ENCODE assay signal across 8 cellular contexts in the genomic region with DNA sequence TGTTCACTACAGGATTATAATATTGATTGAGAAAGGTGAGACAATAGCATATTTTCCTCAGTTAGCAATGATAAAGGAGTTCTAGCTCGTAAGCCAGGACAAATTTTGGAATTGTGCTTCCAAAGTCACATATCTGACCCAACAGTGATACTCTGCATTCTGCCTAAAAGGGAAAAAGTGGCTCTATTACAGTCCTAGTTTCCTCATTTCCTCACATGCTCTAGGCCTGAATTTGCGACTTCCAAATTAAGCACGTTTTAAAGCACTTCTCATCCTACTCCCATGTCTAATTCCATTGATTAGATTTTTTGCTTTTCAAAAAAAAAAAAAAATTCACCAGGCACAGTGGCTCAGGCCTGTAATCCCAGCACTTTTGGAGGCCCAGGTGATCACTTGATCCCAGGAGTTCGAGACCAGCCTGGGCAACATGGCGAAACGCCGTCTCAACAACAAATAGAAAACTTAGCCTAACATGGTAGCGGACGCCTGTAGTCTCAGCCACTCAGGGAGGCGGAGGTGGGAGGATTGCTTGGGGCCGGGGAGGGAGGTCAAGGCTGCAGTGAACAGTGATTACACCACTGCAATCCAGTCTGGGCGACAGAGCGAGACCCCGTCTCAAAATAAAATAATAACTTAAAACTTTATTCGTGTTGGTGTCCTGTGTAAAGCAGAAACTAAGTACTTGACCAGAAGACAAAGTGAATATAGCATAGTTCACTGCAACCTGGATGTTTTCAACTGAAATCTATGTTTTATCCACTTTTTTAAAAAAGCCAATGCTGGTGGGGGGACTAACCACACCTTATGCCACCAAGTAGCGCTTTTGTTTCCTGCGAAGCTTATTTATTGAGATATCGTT. TPM values are rescaled to one million over a fixed set of nuclear protein-coding genes. Genes with fewer than 3 reads are reported as not detected.
DNase-seq lines count a peak whose midpoint lies in the region; FAIRE-seq and TF ChIP-seq lines count a peak whose summit lies in the region.

No MANE protein-coding gene starts in this region.

- H3K9me3 ChIP-seq in PC-9 (ENCODE audit: insufficient read depth, low read depth) (no peaks in the 10 kb centered on the region), endothelial cell of umbilical vein (replicated peaks; ENCODE audit: control insufficient read depth, insufficient read depth, low read length) (no peaks in the 10 kb centered on the region), ovary (no peaks in the 10 kb centered on the region)

- no peaks in the 10 kb centered on the region for H3K9me2 ChIP-seq in PC-9 (ENCODE audit: insufficient read depth)

- peak; percentile 43 for FAIRE-seq in endothelial cell of umbilical vein (lab: Jason Lieb, UNC)

- H3K4me2 ChIP-seq in PC-9 (peak overlapping the region; percentile 90), endothelial cell of umbilical vein (ENCODE audit: insufficient read depth, low read length) (peak overlapping the region; percentile 49)

- H3K9ac ChIP-seq in endothelial cell of umbilical vein (replicated peaks; ENCODE audit: extremely low read depth, insufficient read depth, low read length): peak overlapping the region; percentile 75

- H3K36me3 ChIP-seq in PC-9 (ENCODE audit: low read depth) (no peaks in the 10 kb centered on the region), endothelial cell of umbilical vein (ENCODE audit: control insufficient read depth in 2 of 2, extremely low read depth in 1 of 2, insufficient read depth in 2 of 2, low read length in 2 of 2) (no peaks in the 10 kb centered on the region), ovary (no peaks in the 10 kb centered on the region)

- H3K27me3 ChIP-seq in PC-9 (ENCODE audit: insufficient read depth, low read depth) (no peaks in the 10 kb centered on the region), endothelial cell of umbilical vein (ENCODE audit: control insufficient read depth in 2 of 2, insufficient read depth in 2 of 2, low read length in 2 of 2) (no peaks in the 10 kb centered on the region), ovary (no peaks in the 10 kb centered on the region)

- DNase-seq in SHP77 (lab: John Stamatoyannopoulos, UW): peak; percentile 16 to 38
- DNase-seq in SHP77 treated with DMSO at 0.1 percent for 48 hours (lab: John Stamatoyannopoulos, UW): no peak
- DNase-seq in PC-9: no peak
- no peak for DNase-seq in endothelial cell of umbilical vein (ENCODE audit: low read depth, low spot score)
- peak in 3 of 5 donors; percentile 32 to 51 (median 33) for DNase-seq in ovary
- no peak for DNase-seq in activated CD4-positive, CD25-positive, alpha-beta regulatory T cell (lab: John Stamatoyannopoulos, UW)
- DNase-seq in OCI-M2 (lab: John Stamatoyannopoulos, UW; ENCODE audit: unreplicated experiment): no peak
- no peak for DNase-seq in dedifferentiated amniotic fluid mesenchymal stem cell (ENCODE audit: extremely low spot score)

- TF ChIP-seq CTCF in PC-9 (conservative IDR thresholded peaks at IDR 0.05): no peak
- no peak for TF ChIP-seq CTCF in endothelial cell of umbilical vein (IDR thresholded peaks at IDR 0.05; ENCODE audit: extremely low read depth in 1 of 2, insufficient read depth in 1 of 2, low read depth in 1 of 2, low read length in 2 of 2)
- TF ChIP-seq CTCF in ovary (IDR thresholded peaks at IDR 0.05): no peak

- peak overlapping the region; percentile 85 for H3K4me3 ChIP-seq in PC-9
- H3K4me3 ChIP-seq in endothelial cell of umbilical vein (replicated peaks in 1 of 3; ENCODE audit: insufficient read depth in 1 of 3, low read depth in 1 of 3, low read length in 3 of 3): peak overlapping the region; percentile 47 to 89 (median 68)
- peak overlapping the region; percentile 96 for H3K4me3 ChIP-seq in ovary

- BruUV-seq in PC-9 (replicated peaks; lab: Mats Ljungman, UMichigan): no TSS peak
- BruUV-seq in endothelial cell of umbilical vein (replicated peaks; lab: Mats Ljungman, UMichigan): no TSS peak

- H3F3A ChIP-seq in PC-9 (ENCODE audit: insufficient read depth, low read depth): peaks cover 18% of the 10 kb centered on the region

- peak overlapping the region; percentile 99 for H2AFZ ChIP-seq in PC-9
- H2AFZ ChIP-seq in endothelial cell of umbilical vein (ENCODE audit: low read depth, low read length): peak overlapping the region; percentile 60

- dilution Hi-C loops in endothelial cell of umbilical vein (cut with MboI; ENCODE audit: extremely low pct_ligation_motif_present, low sequenced_read_pairs): no loop called here

- TF ChIP-seq POLR2A in endothelial cell of umbilical vein (IDR thresholded peaks at IDR 0.05; ENCODE audit: low read depth, low read length): no peak
- no peak for TF ChIP-seq POLR2A in ovary (IDR thresholded peaks at IDR 0.05)

- H3K4me1 ChIP-seq in PC-9 (replicated peaks; ENCODE audit: insufficient read depth) (peaks cover 8% of the 10 kb centered on the region), endothelial cell of umbilical vein (ENCODE audit: control insufficient read depth, extremely low read depth, insufficient read depth, low read length) (no peaks in the 10 kb centered on the region), ovary (ENCODE audit: insufficient read depth) (peaks cover 3% of the 10 kb centered on the region)

- H4K20me1 ChIP-seq in PC-9 (ENCODE audit: insufficient read depth): 0 out of 2 replicates have a peak, but pooled peaks cover 5% of the 10 kb centered on the region
- H4K20me1 ChIP-seq in endothelial cell of umbilical vein (replicated peaks; ENCODE audit: control insufficient read depth, extremely low read depth, insufficient read depth, low read length): no peaks in the 10 kb centered on the region

- TF ChIP-seq EP300 in ovary (IDR thresholded peaks at IDR 0.05): no peak

- peak overlapping the region; percentile 94 for H3K27ac ChIP-seq in PC-9
- no peak overlapping the region for H3K27ac ChIP-seq in endothelial cell of umbilical vein (ENCODE audit: insufficient read depth, low read depth, low read length)
- peak overlapping the region in 1 of 2 donors; percentile 93 for H3K27ac ChIP-seq in ovary

- intact Hi-C loops in PC-9 (cut with micrococcal nuclease; ENCODE audit: unreplicated experiment) (no loop called here), endothelial cell of umbilical vein (cut with micrococcal nuclease) (no loop called here), ovary (cut with DNase I) (no loop called here)

- WGBS in ovary, 3 donors: 22 to 48% (median 29%) methylated on average over 18 of the region's 18 CpGs

- H3K9me1 ChIP-seq in endothelial cell of umbilical vein (replicated peaks; ENCODE audit: control insufficient read depth, extremely low read depth, insufficient read depth, low read length): no peaks in the 10 kb centered on the region

- POLR2A ChIA-PET in PC-9 (lab: Charles Lee; ENCODE audit: unreplicated experiment) (no interaction called here), endothelial cell of umbilical vein (lab: Charles Lee) (no interaction called here)

- peaks cover 57% of the 10 kb centered on the region for H3K79me2 ChIP-seq in PC-9 (ENCODE audit: low read depth)
- H3K79me2 ChIP-seq in endothelial cell of umbilical vein (ENCODE audit: control insufficient read depth, insufficient read depth, low read length): peaks cover 44% of the 10 kb centered on the region

- CTCF ChIA-PET in PC-9 (lab: Charles Lee): no interaction called here
- CTCF ChIA-PET in endothelial cell of umbilical vein (lab: Charles Lee): interaction anchor here (2.8 to 2.9 kb wide), 3 partner anchors 12 to 404 kb away, joined by 55 to 63 read pairs (median 55); partner anchors contain the start of gene SNRPD1

TF ChIP-seq in endothelial cell of umbilical vein, 7 proteins besides CTCF, POLR2A, EP300 and RAD21:
- TF ChIP-seq JUN (IDR thresholded peaks at IDR 0.05; ENCODE audit: borderline replicate concordance, insufficient read depth, insufficient read length, low read depth): no peak
- no peak for TF ChIP-seq POLR2AphosphoS5 (IDR thresholded peaks at IDR 0.05; ENCODE audit: insufficient read depth, low read depth, low read length)
- no peak for TF ChIP-seq MYC (IDR thresholded peaks at IDR 0.05; ENCODE audit: low read depth, low read length)
- TF ChIP-seq EZH2 (IDR thresholded peaks at IDR 0.05; ENCODE audit: borderline replicate concordance, low read depth, low read length, severe bottlenecking): no peak
- TF ChIP-seq FOS (IDR thresholded peaks at IDR 0.05; ENCODE audit: borderline replicate concordance, insufficient read depth, low read length): no peak
- no peak for TF ChIP-seq GATA2 (IDR thresholded peaks at IDR 0.05; ENCODE audit: insufficient read depth, insufficient read length, low read depth, low read length)
- TF ChIP-seq, protein P1, sequence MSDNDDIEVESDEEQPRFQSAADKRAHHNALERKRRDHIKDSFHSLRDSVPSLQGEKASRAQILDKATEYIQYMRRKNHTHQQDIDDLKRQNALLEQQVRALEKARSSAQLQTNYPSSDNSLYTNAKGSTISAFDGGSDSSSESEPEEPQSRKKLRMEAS (IDR thresholded peaks at IDR 0.05; ENCODE audit: insufficient read depth, insufficient read length): no peak
TF ChIP-seq in endothelial cell of umbilical vein: peak in this region for 0.

RNA-seq across cellular contexts. Expression of gene ESCO1, which starts 1.5 kb away (rescaled TPM):
- 10.8 and 11.3 TPM in 2 replicates for total RNA-seq in PC-9 (2021)
- total RNA-seq in endothelial cell of umbilical vein: 9.1 and 12.0 TPM in 2 replicates
- 1.3 and 2.1 TPM in 2 replicates for polyA plus RNA-seq in endothelial cell of umbilical vein
- 2.7 and 3.2 TPM in 2 replicates for polyA plus RNA-seq in endothelial cell of umbilical vein (2011; cell fraction: cytosol; rRNA removed)
- polyA plus RNA-seq in endothelial cell of umbilical vein (2011; cell fraction: nucleus; rRNA removed): 5.1 and 7.2 TPM in 2 replicates
- polyA plus RNA-seq in endothelial cell of umbilical vein (2012): 5.1 and 7.5 TPM in 2 replicates
- 2.5 and 3.1 TPM in 2 replicates for polyA minus RNA-seq in endothelial cell of umbilical vein
- 7.6 TPM for polyA minus RNA-seq in endothelial cell of umbilical vein (2011; cell fraction: cytosol; rRNA and poly(A)+ RNA removed)
- polyA minus RNA-seq in endothelial cell of umbilical vein (2011; cell fraction: nucleus; rRNA and poly(A)+ RNA removed): 9.9 and 10.8 TPM in 2 replicates
- total RNA-seq in ovary: 10 to 100 TPM; 10.9 to 21.3 (median 16.9) TPM
- polyA plus RNA-seq in ovary: 10 to 100 TPM in 1 of 2 donors, 1 to 10 TPM in 1; 8.1 to 12.2 TPM

RNA-seq across cellular contexts. Expression of gene SNRPD1, which starts 13.2 kb away (rescaled TPM):
- 56.0 and 57.6 TPM in 2 replicates for total RNA-seq in PC-9 (2021)
- total RNA-seq in endothelial cell of umbilical vein: 91.6 and 97.3 TPM in 2 replicates
- 9.1 and 16.6 TPM in 2 replicates for polyA plus RNA-seq in endothelial cell of umbilical vein
- 25.7 and 35.3 TPM in 2 replicates for polyA plus RNA-seq in endothelial cell of umbilical vein (2011; cell fraction: cytosol; rRNA removed)
- 6.1 and 10.4 TPM in 2 replicates for polyA plus RNA-seq in endothelial cell of umbilical vein (2011; cell fraction: nucleus; rRNA removed)
- 66.6 and 69.9 TPM in 2 replicates for polyA plus RNA-seq in endothelial cell of umbilical vein (2012)
- 6.9 and 8.5 TPM in 2 replicates for polyA minus RNA-seq in endothelial cell of umbilical vein
- polyA minus RNA-seq in endothelial cell of umbilical vein (2011; cell fraction: cytosol; rRNA and poly(A)+ RNA removed): 47.7 TPM
- 5.0 and 5.3 TPM in 2 replicates for polyA minus RNA-seq in endothelial cell of umbilical vein (2011; cell fraction: nucleus; rRNA and poly(A)+ RNA removed)
- 10 to 100 TPM in 5 of 7 donors, 1 to 10 TPM in 2; 3.9 to 52.0 (median 37.3) TPM for total RNA-seq in ovary
- 10 to 100 TPM; 15.6 to 64.4 TPM for polyA plus RNA-seq in ovary

Comparison
In these comparisons a context has a peak if more than half of its experiments do, and no peak if none do; other contexts are left out.
1. DNase-seq: peak in SHP77 (2 of 2) and ovary (3 of 5); none in SHP77 treated with DMSO at 0.1 percent for 48 hours (single experiment), PC-9 (0 of 2), endothelial cell of umbilical vein (single experiment), activated CD4-positive, CD25-positive, alpha-beta regulatory T cell (0 of 4), OCI-M2 (single experiment) and dedifferentiated amniotic fluid mesenchymal stem cell (single experiment).
2. Peak in every context shown above with its lines, with median percentiles within 50 percentile points of each other: H3K4me3 ChIP-seq.